9 cellular contexts compared by ENCODE assay signal in the genomic region with DNA sequence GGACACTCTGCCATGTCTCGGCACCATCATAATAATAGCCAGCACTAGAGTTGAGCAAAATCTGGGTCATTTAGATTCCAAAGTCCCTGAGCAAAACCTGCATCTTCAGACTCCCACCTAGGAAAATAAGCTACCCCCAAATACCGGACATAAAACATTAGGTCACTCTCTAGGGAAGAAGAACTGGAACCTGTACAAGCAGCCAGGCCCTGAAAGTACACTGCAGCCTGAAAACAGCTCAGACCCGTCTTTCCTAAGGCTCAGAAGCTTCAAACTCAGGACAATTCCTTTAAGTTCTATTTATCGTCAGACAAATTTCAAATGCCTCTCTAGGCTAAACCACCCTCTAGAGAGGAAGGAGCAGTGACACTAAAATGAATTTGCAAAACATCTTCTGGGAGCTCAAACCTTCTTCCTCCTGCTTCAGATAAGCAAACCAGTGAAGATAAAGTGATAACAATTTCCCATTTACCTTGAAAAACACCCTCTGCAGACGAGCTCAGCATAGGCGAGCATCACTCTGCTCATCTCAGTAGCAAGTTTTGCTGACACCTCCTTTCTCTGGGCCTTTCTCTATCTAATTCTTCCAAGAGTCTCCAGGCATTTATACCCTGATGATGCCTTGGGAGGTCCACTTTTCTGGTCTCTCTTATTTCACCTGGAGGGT. TPM values are rescaled to one million over a fixed set of nuclear protein-coding genes. Genes with fewer than 3 reads are reported as not detected.
A peak's percentile ranks its signal among the peaks of the same experiment; 100 is the strongest.
DNase-seq lines count a peak whose midpoint lies in the region; ATAC-seq and TF ChIP-seq lines count a peak whose summit lies in the region.
"Had no signal": no experiment of that assay in that cellular context is flagged by ENCODE, and none has a peak within 500 bp of the region (broad histone marks: within the 10 kb centered on the region; RNA-seq: fewer than 3 reads in every experiment).

No MANE protein-coding gene starts in this region.

- H3K9me2 ChIP-seq in MM.1S (replicated peaks; ENCODE audit: insufficient read depth, low read length), result no peaks in the 10 kb centered on the region

- H3K4me1 ChIP-seq in MM.1S (ENCODE audit: low read length) (peaks cover 31% of the 10 kb centered on the region), fibroblast of lung (ENCODE audit: control insufficient read depth, extremely low read depth, insufficient read depth, low read length) (peaks cover 38% of the 10 kb centered on the region), spleen (peaks cover 37 to 99% (median 78%) of the 10 kb centered on the region in 6 donors)

- H4K20me1 ChIP-seq in MM.1S (ENCODE audit: insufficient read depth, low read length) (no peaks in the 10 kb centered on the region), fibroblast of lung (ENCODE audit: control insufficient read depth, extremely low read depth, insufficient read depth, low read length) (no peaks in the 10 kb centered on the region)

- H2AFZ ChIP-seq in MM.1S (ENCODE audit: low read length) (0 out of 2 replicates have a peak overlapping the region, but pooled peaks have one; percentile 67), fibroblast of lung (ENCODE audit: low read length) (no peak overlapping the region)

- TF ChIP-seq CTCF in MM.1S (IDR thresholded peaks at IDR 0.05; ENCODE audit: low read length), result no peak
- TF ChIP-seq CTCF in fibroblast of lung (conservative IDR thresholded peaks at IDR 0.05 in 1 of 2, IDR thresholded peaks at IDR 0.05 in 1 of 2; ENCODE audit: low read depth in 1 of 2, low read length in 2 of 2), result no peak
- no peak for TF ChIP-seq CTCF in spleen (IDR thresholded peaks at IDR 0.05 in 8 of 11, conservative IDR thresholded peaks at IDR 0.05 in 3 of 11)

- H3K4me3 ChIP-seq in MM.1S (ENCODE audit: low read length) (no peak overlapping the region), fibroblast of lung (replicated peaks in 1 of 4; ENCODE audit: control extremely low read depth in 1 of 4, insufficient read depth in 1 of 4, low read depth in 3 of 4, low read length in 4 of 4) (peak overlapping the region in 1 of 4 experiments; percentile 17), spleen (peak overlapping the region in 4 of 8 donors; percentile 8 to 57 (median 18))

- peaks cover 23% of the 10 kb centered on the region for H3F3A ChIP-seq in MM.1S (ENCODE audit: insufficient read depth, low read length)

- intact Hi-C loops in spleen (cut with DNase I; ENCODE audit: low total_unique reads) (no loop called here), posterior vena cava (cut with DNase I) (no loop called here)

- H3K4me2 ChIP-seq in MM.1S (ENCODE audit: low read depth, low read length), result peak overlapping the region; percentile 87; the same call in 1 of the 2 replicates
- H3K4me2 ChIP-seq in fibroblast of lung (ENCODE audit: extremely low read depth, insufficient read depth, low read length), result peak overlapping the region; percentile 73

- DNase-seq in MM.1S (no peak), fibroblast of lung (ENCODE audit: low read depth in 2 of 2) (no peak), spleen (no peak), NCI-H82 treated with DMSO at 0.1 percent for 48 hours (lab: John Stamatoyannopoulos, UW; ENCODE audit: unreplicated experiment) (no peak), NCI-H1694 (lab: John Stamatoyannopoulos, UW) (no peak), posterior vena cava (ENCODE audit: low spot score) (no peak), midbrain (lab: John Stamatoyannopoulos, UW) (no peak)
- DNase-seq: NCI-H2171 had no signal

- no peaks in the 10 kb centered on the region for H3K36me3 ChIP-seq in MM.1S (replicated peaks; ENCODE audit: insufficient read depth, low read length)
- peaks cover 3% of the 10 kb centered on the region for H3K36me3 ChIP-seq in fibroblast of lung (ENCODE audit: control insufficient read depth, insufficient read depth, low read length)
- H3K36me3 ChIP-seq in spleen, result peaks cover 0 to 14% (median 10%) of the 10 kb centered on the region in 6 donors

- H3K79me2 ChIP-seq in MM.1S (ENCODE audit: low read length), result no peaks in the 10 kb centered on the region
- H3K79me2 ChIP-seq in fibroblast of lung (ENCODE audit: control insufficient read depth, insufficient read depth, low read length), result peaks cover 34% of the 10 kb centered on the region

- ATAC-seq in GM21447 (IDR thresholded peaks at IDR 0.05; ENCODE audit: unreplicated experiment), result peak; percentile 9

- WGBS in spleen, 5 donors, result 44 to 46% (median 44%) methylated on average over 6 of the region's 6 CpGs

- no peak for TF ChIP-seq POLR2A in spleen (IDR thresholded peaks at IDR 0.05)

- H3K9ac ChIP-seq in MM.1S (ENCODE audit: low read length) (no peak overlapping the region), fibroblast of lung (ENCODE audit: insufficient read depth, low read length) (peak overlapping the region; percentile 10)

- H3K27me3 ChIP-seq in MM.1S (replicated peaks; ENCODE audit: insufficient read depth, low read length), result no peaks in the 10 kb centered on the region
- no peaks in the 10 kb centered on the region for H3K27me3 ChIP-seq in fibroblast of lung (ENCODE audit: control insufficient read depth, insufficient read depth, low read length)
- H3K27me3 ChIP-seq in spleen (replicated peaks in 1 of 7), result no peaks in the 10 kb centered on the region

- H3K9me3 ChIP-seq in MM.1S (replicated peaks; ENCODE audit: insufficient read depth, low read length) (no peaks in the 10 kb centered on the region), fibroblast of lung (ENCODE audit: control insufficient read depth, insufficient read depth, low read depth, low read length) (no peaks in the 10 kb centered on the region), spleen (no peaks in the 10 kb centered on the region)

- peak overlapping the region; percentile 61; the same call in 1 of the 2 replicates for H3K27ac ChIP-seq in MM.1S (ENCODE audit: low read length)
- H3K27ac ChIP-seq in fibroblast of lung (ENCODE audit: insufficient read depth, low read length), result peak overlapping the region; percentile 72
- peak overlapping the region; percentile 56 to 91 (median 80) for H3K27ac ChIP-seq in spleen

RNA-seq across cellular contexts. Expression of a gene that starts 34.0 kb away (rescaled TPM):
- total RNA-seq in fibroblast of lung (13.0 and 17.7 TPM in 2 replicates), spleen (10 to 100 TPM; 45.8 to 71.1 (median 52.9) TPM), posterior vena cava (10 to 100 TPM; 37.0 to 47.0 TPM)
- polyA plus RNA-seq in fibroblast of lung (19.3 and 65.2 TPM in 2 replicates), spleen (10 to 100 TPM; 10.9 to 13.0 (median 11.5) TPM)
- 18.6 and 77.1 TPM in 2 replicates for polyA plus RNA-seq in fibroblast of lung (2012)
- polyA minus RNA-seq in fibroblast of lung (ENCODE audit: low replicate concordance), result 41.0 and 120 TPM in 2 replicates
